ENCODE assay signal across 16 cellular contexts in the genomic region with DNA sequence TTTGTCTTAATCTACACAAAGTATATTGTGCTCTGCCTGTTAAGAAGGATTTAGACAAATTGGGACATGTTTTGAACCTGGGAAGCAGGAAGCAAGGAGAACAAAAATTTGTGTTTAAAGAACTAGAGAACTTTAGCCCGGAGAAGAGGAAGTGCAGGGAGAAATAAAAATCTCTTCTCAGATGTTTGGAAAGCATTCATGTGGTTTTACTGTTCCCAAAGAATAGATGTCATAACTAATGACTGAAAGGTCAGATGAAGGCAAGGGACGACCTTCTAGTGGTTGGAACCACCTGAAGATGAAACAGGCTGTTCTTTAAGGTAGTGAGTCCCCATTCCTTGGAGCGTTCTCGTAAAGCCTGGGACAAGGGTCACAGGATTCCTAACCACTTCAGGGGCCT. TPM values are rescaled to one million over a fixed set of nuclear protein-coding genes. Genes with fewer than 3 reads are reported as not detected.
A peak's percentile ranks its signal among the peaks of the same experiment; 100 is the strongest.
DNase-seq lines count a peak whose midpoint lies in the region; ATAC-seq and TF ChIP-seq lines count a peak whose summit lies in the region.
"Had no signal": no experiment of that assay in that cellular context is flagged by ENCODE, and none has a peak within 500 bp of the region (broad histone marks: within the 10 kb centered on the region; RNA-seq: fewer than 3 reads in every experiment).

No MANE protein-coding gene starts in this region.

- peak overlapping the region in 1 of 2 donors; percentile 44 for H3K4me3 Mint-ChIP-seq in CD14-positive monocyte
- H3K4me3 Mint-ChIP-seq: naive B cell had no signal

- ATAC-seq in GM21786 (IDR thresholded peaks at IDR 0.05; ENCODE audit: unreplicated experiment), result no peak

- H3K27ac Mint-ChIP-seq in CD14-positive monocyte, result peak overlapping the region; percentile 62 to 86 (median 70)
- H3K27ac Mint-ChIP-seq: activated T-helper 2 cell treated with anti-CD3 and anti-CD28 coated beads, Interferon-gamma antibody, Interleukin-2, Interleukin-4, amounts not matched to agents 10 μg/mL and 5 μg/mL and 100 μg/mL, durations not matched to agents 14 hours and 24 hours and 36 hours had no signal

- H3K27me3 Mint-ChIP-seq in CD14-positive monocyte (ENCODE audit: low read depth in 3 of 3), result peaks cover 1 to 5% (median 2%) of the 10 kb centered on the region in 3 donors
- H3K27me3 Mint-ChIP-seq: naive B cell had no signal

- TF ChIP-seq EP300 in sigmoid colon (IDR thresholded peaks at IDR 0.05), result no peak

- H3K36me3 Mint-ChIP-seq in CD14-positive monocyte, result peaks cover 0 to 2% of the 10 kb centered on the region in 2 donors

- TF ChIP-seq POLR2A in sigmoid colon (IDR thresholded peaks at IDR 0.05), result no peak

- TF ChIP-seq CTCF in CD14-positive monocyte (IDR thresholded peaks at IDR 0.05), result no peak
- TF ChIP-seq CTCF in sigmoid colon (IDR thresholded peaks at IDR 0.05), result no peak

- intact Hi-C loops in CD14-positive monocyte (cut with micrococcal nuclease) (loop anchor here (5.0 to 10.0 kb wide), 3 partner anchors 48 to 110 kb away; partner anchors contain the start of gene RNF141 (in 1 of the 2)), sigmoid colon (cut with DNase I) (no loop called here)

- peaks cover 0 to 8% (median 0%) of the 10 kb centered on the region in 4 donors for H3K36me3 ChIP-seq in sigmoid colon
- H3K36me3 ChIP-seq: SJSA1 had no signal

- H3K9me3 ChIP-seq in sigmoid colon, result no peaks in the 10 kb centered on the region
- H3K9me3 ChIP-seq: SJSA1 had no signal

- H3K27me3 ChIP-seq in sigmoid colon, result no peaks in the 10 kb centered on the region
- H3K27me3 ChIP-seq: SJSA1 had no signal

- no peak overlapping the region for H3K4me3 ChIP-seq in sigmoid colon
- H3K4me3 ChIP-seq: SJSA1 had no signal

- DNase-seq in CD14-positive monocyte (ENCODE audit: low spot score) (no peak), NOMO-1 treated with DMSO at 0.1 percent for 48 hours (lab: John Stamatoyannopoulos, UW; ENCODE audit: unreplicated experiment) (peak; percentile 73), epithelial cell of prostate (ENCODE audit: low read depth, low spot score) (no peak), sigmoid colon (no peak), HuH-7.5 (ENCODE audit: low spot score) (no peak), mesenteric fat pad (ENCODE audit: low spot score) (no peak)
- DNase-seq in activated CD4-positive, alpha-beta T cell treated with anti-CD3 and anti-CD28 coated beads, Interleukin-2, amount 50 U/mL, for 1 hour, result no peak
- DNase-seq: activated CD4-positive, alpha-beta T cell treated with anti-CD3 and anti-CD28 coated beads for 4 hours; C1 segment of cervical spinal cord; GDM1; naive B cell; NCI-H1048; NCI-H510A treated with DMSO at 0.1 percent for 48 hours had no signal

- 28 to 47% methylated on average over 4 of the region's 4 CpGs for WGBS in sigmoid colon, 2 donors

- H3K27ac ChIP-seq in epithelial cell of prostate (peak overlapping the region; percentile 28), sigmoid colon (peak overlapping the region; percentile 72 to 89 (median 86))
- H3K27ac ChIP-seq: SJSA1 had no signal

- peaks cover 0 to 100% (median 94%) of the 10 kb centered on the region in 4 donors for H3K4me1 ChIP-seq in sigmoid colon

- peaks cover 0 to 2% (median 0%) of the 10 kb centered on the region in 7 donors for H3K9me3 Mint-ChIP-seq in CD14-positive monocyte
- H3K9me3 Mint-ChIP-seq: activated T-helper 2 cell treated with anti-CD3 and anti-CD28 coated beads, Interferon-gamma antibody, Interleukin-2, Interleukin-4, amounts not matched to agents 10 μg/mL and 5 μg/mL and 100 μg/mL, durations not matched to agents 14 hours and 24 hours and 36 hours had no signal

- H3K4me1 Mint-ChIP-seq in CD14-positive monocyte, result peaks cover 75% of the 10 kb centered on the region

RNA-seq across cellular contexts. Expression of gene IRAG1, which starts 38.3 kb away (rescaled TPM):
- polyA plus RNA-seq in CD14-positive monocyte (1 to 10 TPM; 3.0 to 3.3 TPM), sigmoid colon (10 to 100 TPM in 1 of 3 donors, 1 to 10 TPM in 2; 1.8 to 10.6 (median 2.3) TPM)
- total RNA-seq in sigmoid colon (100 to 1,000 TPM in 3 of 4 donors, 10 to 100 TPM in 1; 96.1 to 153 (median 125) TPM), mesenteric fat pad (24.8 TPM)
- total RNA-seq: activated T-helper 2 cell treated with anti-CD3 and anti-CD28 coated beads, Interferon-gamma antibody, Interleukin-2, Interleukin-4, amounts not matched to agents 10 μg/mL and 5 μg/mL and 100 μg/mL, durations not matched to agents 14 hours and 24 hours and 36 hours had no signal
